In the genomic region with DNA sequence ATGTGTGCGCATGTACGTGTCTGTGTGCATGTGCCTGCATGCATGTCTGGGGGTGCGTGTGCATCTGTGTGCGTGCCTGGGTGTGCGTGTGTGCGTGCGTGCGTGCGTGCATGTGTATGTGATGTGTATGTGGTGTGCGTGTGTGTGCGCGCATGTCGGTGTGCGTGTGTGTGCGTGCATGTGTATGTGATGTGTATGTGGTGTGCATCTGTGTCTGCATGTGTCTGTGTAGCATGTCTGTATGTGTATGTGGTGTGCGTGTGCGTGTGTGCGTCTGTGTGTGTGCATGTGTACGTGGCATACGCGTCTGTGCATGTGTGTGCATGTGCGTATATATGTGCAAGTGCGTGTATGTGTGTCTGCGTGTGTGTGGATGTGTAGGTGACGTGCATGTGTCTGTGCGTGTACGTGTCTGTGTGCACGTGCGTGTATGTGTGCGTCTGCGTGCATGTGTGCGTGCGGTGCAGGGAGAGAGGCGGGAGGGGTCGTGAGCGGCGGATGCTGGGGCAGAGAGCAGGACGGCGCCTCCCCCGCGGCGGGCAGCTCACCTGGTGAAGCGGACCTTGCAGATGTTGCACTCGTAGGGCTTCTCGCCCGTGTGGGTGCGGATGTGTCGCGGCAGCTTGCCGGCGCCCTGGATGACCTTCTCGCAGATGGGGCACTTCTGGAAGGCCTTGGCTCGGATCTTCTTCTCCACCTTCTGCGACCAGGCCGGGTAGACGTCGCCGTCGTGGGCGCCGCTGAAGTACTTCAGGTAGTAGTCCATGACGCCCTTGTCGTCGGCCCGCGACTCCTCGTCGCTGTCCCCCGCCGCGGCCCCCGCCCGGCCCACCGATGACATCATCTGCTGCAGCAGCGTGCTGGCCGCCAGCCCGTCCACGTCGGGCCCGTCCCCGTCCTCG, we compare ENCODE assay signal across 10 cellular contexts. TPM values are rescaled to one million over a fixed set of nuclear protein-coding genes. Genes with fewer than 3 reads are reported as not detected.
DNase-seq lines count a peak whose midpoint lies in the region; FAIRE-seq lines count a peak whose summit lies in the region.
"Had no signal": no experiment of that assay in that cellular context is flagged by ENCODE, and none has a peak within 500 bp of the region (broad histone marks: within the 10 kb centered on the region; RNA-seq: fewer than 3 reads in every experiment).

No MANE protein-coding gene starts in this region.

- H3K27ac ChIP-seq in angular gyrus (ENCODE audit: low read depth, low read length), result peak overlapping the region; percentile 74
- peak overlapping the region; percentile 81 for H3K27ac ChIP-seq in layer of hippocampus (ENCODE audit: low read depth, low read length)
- H3K27ac ChIP-seq in subcutaneous abdominal adipose tissue (ENCODE audit: low read depth, low read length), result peak overlapping the region; percentile 89

- H3K4me1 Mint-ChIP-seq in activated CD4-positive, alpha-beta memory T cell treated with anti-CD3 and anti-CD28 coated beads for 36 hours (ENCODE audit: low read depth), result peaks cover 40% of the 10 kb centered on the region
- peaks cover 40% of the 10 kb centered on the region for H3K4me1 Mint-ChIP-seq in activated CD4-positive, alpha-beta memory T cell treated with anti-CD3 and anti-CD28 coated beads, Interleukin-2, amount 10 ng/mL, durations not matched to agents 7 days and 5 days

- peaks cover 14 to 45% (median 42%) of the 10 kb centered on the region in 5 donors for H3K4me1 ChIP-seq in subcutaneous abdominal adipose tissue (ENCODE audit: control insufficient read depth in 5 of 5, insufficient read depth in 5 of 5, low read length in 5 of 5)

- no peaks in the 10 kb centered on the region for H3K27me3 Mint-ChIP-seq in activated CD4-positive, alpha-beta memory T cell treated with anti-CD3 and anti-CD28 coated beads for 36 hours
- no peaks in the 10 kb centered on the region for H3K27me3 Mint-ChIP-seq in activated CD4-positive, alpha-beta memory T cell treated with anti-CD3 and anti-CD28 coated beads, Interleukin-2, amount 10 ng/mL, durations not matched to agents 7 days and 5 days

- no peaks in the 10 kb centered on the region for H3K27me3 ChIP-seq in layer of hippocampus (ENCODE audit: control insufficient read depth, insufficient read depth, low read length)
- H3K27me3 ChIP-seq in subcutaneous abdominal adipose tissue (ENCODE audit: control insufficient read depth in 5 of 5, insufficient read depth in 4 of 5, low read length in 5 of 5), result no peaks in the 10 kb centered on the region

- no peak overlapping the region for H3K9ac ChIP-seq in subcutaneous abdominal adipose tissue (ENCODE audit: low read length in 5 of 5)

- peak overlapping the region in 3 of 5 donors; percentile 5 to 39 (median 36) for H3K4me3 ChIP-seq in subcutaneous abdominal adipose tissue (ENCODE audit: low read depth in 1 of 5, low read length in 5 of 5)

- POLR2A ChIA-PET in activated CD4-positive, alpha-beta memory T cell treated with anti-CD3 and anti-CD28 coated beads for 36 hours (lab: Charles Lee), result no interaction called here
- POLR2A ChIA-PET in activated CD4-positive, alpha-beta memory T cell treated with anti-CD3 and anti-CD28 coated beads, Interleukin-2, amount 10 ng/mL, durations not matched to agents 7 days and 5 days (lab: Charles Lee), result no interaction called here

- CTCF ChIA-PET in activated CD4-positive, alpha-beta memory T cell treated with anti-CD3 and anti-CD28 coated beads for 36 hours (lab: Charles Lee), result interaction anchor here (1.2 kb wide), 1 partner anchor 36 kb away, joined by 3 read pairs; no protein-coding TSS in a partner anchor
- CTCF ChIA-PET in activated CD4-positive, alpha-beta memory T cell treated with anti-CD3 and anti-CD28 coated beads, Interleukin-2, amount 10 ng/mL, durations not matched to agents 7 days and 5 days (lab: Charles Lee), result no interaction called here

- H3K27ac Mint-ChIP-seq in activated CD4-positive, alpha-beta memory T cell treated with anti-CD3 and anti-CD28 coated beads for 36 hours, result peak overlapping the region; percentile 2
- H3K27ac Mint-ChIP-seq in activated CD4-positive, alpha-beta memory T cell treated with anti-CD3 and anti-CD28 coated beads, Interleukin-2, amount 10 ng/mL, durations not matched to agents 7 days and 5 days, result no peak overlapping the region

- peaks cover 0 to 57% (median 38%) of the 10 kb centered on the region in 5 donors for H3K36me3 ChIP-seq in subcutaneous abdominal adipose tissue (ENCODE audit: control insufficient read depth in 5 of 5, insufficient read depth in 5 of 5, low read length in 5 of 5)

- H3K9me3 ChIP-seq in subcutaneous abdominal adipose tissue (ENCODE audit: control insufficient read depth in 5 of 5, low read length in 5 of 5), result no peaks in the 10 kb centered on the region

- FAIRE-seq in frontal cortex (lab: Jason Lieb, UNC), result no peak
- FAIRE-seq: A204.1 had no signal

- no peak overlapping the region for H3K4me3 Mint-ChIP-seq in activated CD4-positive, alpha-beta memory T cell treated with anti-CD3 and anti-CD28 coated beads for 36 hours
- H3K4me3 Mint-ChIP-seq in activated CD4-positive, alpha-beta memory T cell treated with anti-CD3 and anti-CD28 coated beads, Interleukin-2, amount 10 ng/mL, durations not matched to agents 7 days and 5 days, result no peak overlapping the region

- H3K9me3 Mint-ChIP-seq in activated CD4-positive, alpha-beta memory T cell treated with anti-CD3 and anti-CD28 coated beads for 36 hours, result no peaks in the 10 kb centered on the region
- no peaks in the 10 kb centered on the region for H3K9me3 Mint-ChIP-seq in activated CD4-positive, alpha-beta memory T cell treated with anti-CD3 and anti-CD28 coated beads, Interleukin-2, amount 10 ng/mL, durations not matched to agents 7 days and 5 days

- intact Hi-C loops in activated CD4-positive, alpha-beta memory T cell treated with anti-CD3 and anti-CD28 coated beads for 36 hours (cut with micrococcal nuclease), result no loop called here

- peaks cover 38% of the 10 kb centered on the region for H3K36me3 Mint-ChIP-seq in activated CD4-positive, alpha-beta memory T cell treated with anti-CD3 and anti-CD28 coated beads for 36 hours
- H3K36me3 Mint-ChIP-seq in activated CD4-positive, alpha-beta memory T cell treated with anti-CD3 and anti-CD28 coated beads, Interleukin-2, amount 10 ng/mL, durations not matched to agents 7 days and 5 days (ENCODE audit: low read depth), result peaks cover 58% of the 10 kb centered on the region

- no peak for DNase-seq in activated CD4-positive, alpha-beta memory T cell treated with anti-CD3 and anti-CD28 coated beads for 36 hours
- no peak for DNase-seq in activated CD4-positive, alpha-beta memory T cell treated with anti-CD3 and anti-CD28 coated beads, Interleukin-2, amount 10 ng/mL, durations not matched to agents 7 days and 5 days
- DNase-seq in frontal cortex (ENCODE audit: low spot score in 2 of 2) (no peak), C1 segment of cervical spinal cord (lab: John Stamatoyannopoulos, UW) (no peak), NK-92 (lab: John Stamatoyannopoulos, UW; ENCODE audit: unreplicated experiment) (no peak)
- DNase-seq: NCI-H187 had no signal

RNA-seq across cellular contexts. Expression of a gene that starts 13.0 kb away (rescaled TPM):
- 10 to 100 TPM; 31.0 to 32.5 TPM for total RNA-seq in activated CD4-positive, alpha-beta memory T cell treated with anti-CD3 and anti-CD28 coated beads for 36 hours
- total RNA-seq in activated CD4-positive, alpha-beta memory T cell treated with anti-CD3 and anti-CD28 coated beads, Interleukin-2, amount 10 ng/mL, durations not matched to agents 7 days and 5 days, result 10 to 100 TPM; 53.1 to 53.5 TPM
- 2.0 TPM for total RNA-seq in frontal cortex

RNA-seq across cellular contexts. Expression of a gene that starts 46.1 kb away (rescaled TPM):
- 10 to 100 TPM; 22.5 to 24.4 TPM for total RNA-seq in activated CD4-positive, alpha-beta memory T cell treated with anti-CD3 and anti-CD28 coated beads for 36 hours
- total RNA-seq in activated CD4-positive, alpha-beta memory T cell treated with anti-CD3 and anti-CD28 coated beads, Interleukin-2, amount 10 ng/mL, durations not matched to agents 7 days and 5 days, result 10 to 100 TPM; 28.6 to 33.2 TPM
- total RNA-seq in frontal cortex, result 22.0 TPM

Comparison
In these comparisons a context has a peak if more than half of its experiments do, and no peak if none do; other contexts are left out.
1. RNA of a gene that starts 13.0 kb away (total RNA-seq): 53.1 to 53.5 TPM in activated CD4-positive, alpha-beta memory T cell treated with anti-CD3 and anti-CD28 coated beads, Interleukin-2, amount 10 ng/mL, durations not matched to agents 7 days and 5 days and 31.0 to 32.5 TPM in activated CD4-positive, alpha-beta memory T cell treated with anti-CD3 and anti-CD28 coated beads for 36 hours; 2.0 TPM in frontal cortex (single experiment); every median in the first group is over 10 times any median in the second.
2. Peak in every context shown above with its lines, with median percentiles within 50 percentile points of each other: H3K27ac ChIP-seq.